In the genomic region with DNA sequence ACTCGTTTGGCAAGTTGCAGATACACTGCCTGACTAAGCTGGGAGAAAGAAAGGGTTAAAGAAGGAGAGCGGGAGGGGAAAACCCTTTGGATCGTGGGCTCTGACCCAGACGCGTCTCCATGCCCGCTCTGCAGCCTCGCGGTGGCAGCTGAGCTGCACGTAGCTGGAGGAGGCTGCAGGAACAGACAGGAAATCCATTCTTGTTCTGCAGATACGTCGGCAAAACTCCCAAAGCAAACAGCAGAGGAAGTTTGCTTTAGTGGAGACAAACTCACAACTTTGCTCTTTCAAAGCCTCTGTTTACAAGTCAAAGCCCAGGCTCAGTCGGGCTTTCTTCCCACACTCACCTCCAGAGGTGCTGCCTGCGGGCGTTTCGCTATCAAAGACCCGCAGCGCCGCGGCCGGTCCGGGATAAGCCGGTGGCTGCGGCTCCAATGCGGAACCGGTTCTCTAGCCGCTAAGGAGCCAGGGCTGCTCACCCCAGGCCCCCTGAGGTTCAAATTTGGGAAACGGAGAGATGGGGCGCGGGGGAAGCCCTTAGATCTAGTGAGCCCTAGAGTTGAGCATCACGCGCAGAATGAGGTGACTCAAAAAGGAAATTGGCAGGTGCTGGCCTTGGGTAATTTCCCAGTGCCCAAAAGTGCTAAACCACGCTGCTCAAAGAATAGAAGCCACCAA, we compare ENCODE assay signal across 8 cellular contexts.
DNase-seq lines count a peak whose midpoint lies in the region; ATAC-seq and TF ChIP-seq lines count a peak whose summit lies in the region.

No MANE protein-coding gene starts in this region.

- H3K9ac ChIP-seq in subcutaneous abdominal adipose tissue (ENCODE audit: low read length in 5 of 5) = peak overlapping the region in 3 of 5 donors; percentile 31 to 53 (median 43)

- H3K36me3 ChIP-seq in mesodermal cell (ENCODE audit: control insufficient read depth, insufficient read depth, low read length) (no peaks in the 10 kb centered on the region), subcutaneous abdominal adipose tissue (ENCODE audit: control insufficient read depth in 5 of 5, insufficient read depth in 5 of 5, low read length in 5 of 5) (no peaks in the 10 kb centered on the region)

- peaks cover 14 to 39% (median 23%) of the 10 kb centered on the region in 5 donors for H3K27me3 ChIP-seq in subcutaneous abdominal adipose tissue (ENCODE audit: control insufficient read depth in 5 of 5, insufficient read depth in 4 of 5, low read length in 5 of 5)

- H3K4me3 ChIP-seq in AG04449 (ENCODE audit: low read depth, low read length) (peak overlapping the region; percentile 51), mesodermal cell (ENCODE audit: extremely low read depth, insufficient read depth, low read length, poor library complexity, severe bottlenecking) (peak overlapping the region; percentile 30), subcutaneous abdominal adipose tissue (ENCODE audit: low read depth in 1 of 5, low read length in 5 of 5) (peak overlapping the region; percentile 45 to 65 (median 52))

- peak; percentile 73 for ATAC-seq in GM18861 (IDR thresholded peaks at IDR 0.05; ENCODE audit: unreplicated experiment)
- ATAC-seq in HG03108 (IDR thresholded peaks at IDR 0.05; ENCODE audit: unreplicated experiment) = peak; percentile 80
- peak; percentile 66 for ATAC-seq in WTC11

- H3K9me3 Mint-ChIP-seq in WTC11 = no peaks in the 10 kb centered on the region

- H3K27me3 Mint-ChIP-seq in WTC11 (ENCODE audit: low read depth) = peaks cover 21% of the 10 kb centered on the region

- 4 to 7% methylated on average over 20 to 27 of the region's 32 CpGs for WGBS in mesodermal cell (ENCODE audit: insufficient coverage in 2 of 2), 2 experiments

- POLR2A ChIA-PET in AG04449 (lab: Yijun Ruan, JAX) (no interaction called here), WTC11 (lab: Charles Lee) (no interaction called here)

- peak overlapping the region; percentile 74 for H3K4me3 Mint-ChIP-seq in WTC11

- no peak for TF ChIP-seq CTCF in AG04449 (IDR thresholded peaks at IDR 0.05; ENCODE audit: insufficient read depth, low read length, missing control alignments)
- no peak for TF ChIP-seq CTCF in WTC11 (IDR thresholded peaks at IDR 0.05)

- H3K36me3 Mint-ChIP-seq in WTC11 = no peaks in the 10 kb centered on the region

- peaks cover 6% of the 10 kb centered on the region for H3K4me1 ChIP-seq in mesodermal cell (ENCODE audit: control insufficient read depth, insufficient read depth, low read length, poor library complexity, severe bottlenecking)
- peaks cover 0 to 16% (median 12%) of the 10 kb centered on the region in 5 donors for H3K4me1 ChIP-seq in subcutaneous abdominal adipose tissue (ENCODE audit: control insufficient read depth in 5 of 5, insufficient read depth in 5 of 5, low read length in 5 of 5)

- H3K27ac Mint-ChIP-seq in WTC11 = peak overlapping the region; percentile 35; the same call in 1 of the 2 replicates

- H3K9me3 ChIP-seq in mesodermal cell (ENCODE audit: control insufficient read depth, low read length) (no peaks in the 10 kb centered on the region), subcutaneous abdominal adipose tissue (ENCODE audit: control insufficient read depth in 5 of 5, low read length in 5 of 5) (no peaks in the 10 kb centered on the region)

- DNase-seq in AG04449 (ENCODE audit: low read depth, low spot score) (no peak), WTC11 (ENCODE audit: low spot score) (peak; percentile 74), ecto neural progenitor cell (ENCODE audit: low spot score) (peak; percentile 71), NCI-H2029 treated with DMSO at 0.1 percent for 48 hours (lab: John Stamatoyannopoulos, UW) (no peak)

- no peak overlapping the region for H3K27ac ChIP-seq in mesodermal cell (ENCODE audit: low read depth, low read length, severe bottlenecking)
- H3K27ac ChIP-seq in subcutaneous abdominal adipose tissue (ENCODE audit: low read depth, low read length) = no peak overlapping the region

- peaks cover 78% of the 10 kb centered on the region for H3K4me1 Mint-ChIP-seq in WTC11

- CTCF ChIA-PET in AG04449 (lab: Yijun Ruan, JAX) = interaction anchor here (1.1 to 13.3 kb wide), 5 partner anchors 14 to 938 kb away, joined by 3 to 152 read pairs (median 8); no protein-coding TSS in a partner anchor
- CTCF ChIA-PET in WTC11 (lab: Charles Lee) = interaction anchor here (0.9 to 2.7 kb wide), 8 partner anchors 13 to 938 kb away, joined by 3 to 15 read pairs (median 6); a partner anchor contains a TSS

TF ChIP-seq in WTC11, 78 proteins besides CTCF, POLR2A, EP300 and RAD21:
- TF ChIP-seq, protein P1, sequence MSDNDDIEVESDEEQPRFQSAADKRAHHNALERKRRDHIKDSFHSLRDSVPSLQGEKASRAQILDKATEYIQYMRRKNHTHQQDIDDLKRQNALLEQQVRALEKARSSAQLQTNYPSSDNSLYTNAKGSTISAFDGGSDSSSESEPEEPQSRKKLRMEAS (CRISPR knock-in tag; IDR thresholded peaks at IDR 0.05) = 0 out of 2 replicates have a peak, but pooled peaks have one; percentile 28
- TF ChIP-seq, protein P2, sequence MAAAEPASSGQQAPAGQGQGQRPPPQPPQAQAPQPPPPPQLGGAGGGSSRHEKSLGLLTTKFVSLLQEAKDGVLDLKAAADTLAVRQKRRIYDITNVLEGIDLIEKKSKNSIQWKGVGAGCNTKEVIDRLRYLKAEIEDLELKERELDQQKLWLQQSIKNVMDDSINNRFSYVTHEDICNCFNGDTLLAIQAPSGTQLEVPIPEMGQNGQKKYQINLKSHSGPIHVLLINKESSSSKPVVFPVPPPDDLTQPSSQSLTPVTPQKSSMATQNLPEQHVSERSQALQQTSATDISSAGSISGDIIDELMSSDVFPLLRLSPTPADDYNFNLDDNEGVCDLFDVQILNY (CRISPR knock-in tag; IDR thresholded peaks at IDR 0.05) = no peak
- TF ChIP-seq KAT7 (CRISPR knock-in tag; IDR thresholded peaks at IDR 0.05; ENCODE audit: borderline replicate concordance) (no peak), MYBL2 (CRISPR knock-in tag; IDR thresholded peaks at IDR 0.05) (no peak), NR2C2 (CRISPR knock-in tag; IDR thresholded peaks at IDR 0.05) (no peak), CREB1 (CRISPR knock-in tag; IDR thresholded peaks at IDR 0.05) (no peak), ZNF671 (CRISPR knock-in tag; IDR thresholded peaks at IDR 0.05) (no peak), OVOL2 (CRISPR knock-in tag; IDR thresholded peaks at IDR 0.05; ENCODE audit: borderline replicate concordance) (no peak), ETV6 (CRISPR knock-in tag; IDR thresholded peaks at IDR 0.05) (peak; percentile 9; the same call in 1 of the 2 replicates), EMX1 (CRISPR knock-in tag; IDR thresholded peaks at IDR 0.05) (0 out of 2 replicates have a peak, but pooled peaks have one; percentile 20)
- TF ChIP-seq, protein P3, sequence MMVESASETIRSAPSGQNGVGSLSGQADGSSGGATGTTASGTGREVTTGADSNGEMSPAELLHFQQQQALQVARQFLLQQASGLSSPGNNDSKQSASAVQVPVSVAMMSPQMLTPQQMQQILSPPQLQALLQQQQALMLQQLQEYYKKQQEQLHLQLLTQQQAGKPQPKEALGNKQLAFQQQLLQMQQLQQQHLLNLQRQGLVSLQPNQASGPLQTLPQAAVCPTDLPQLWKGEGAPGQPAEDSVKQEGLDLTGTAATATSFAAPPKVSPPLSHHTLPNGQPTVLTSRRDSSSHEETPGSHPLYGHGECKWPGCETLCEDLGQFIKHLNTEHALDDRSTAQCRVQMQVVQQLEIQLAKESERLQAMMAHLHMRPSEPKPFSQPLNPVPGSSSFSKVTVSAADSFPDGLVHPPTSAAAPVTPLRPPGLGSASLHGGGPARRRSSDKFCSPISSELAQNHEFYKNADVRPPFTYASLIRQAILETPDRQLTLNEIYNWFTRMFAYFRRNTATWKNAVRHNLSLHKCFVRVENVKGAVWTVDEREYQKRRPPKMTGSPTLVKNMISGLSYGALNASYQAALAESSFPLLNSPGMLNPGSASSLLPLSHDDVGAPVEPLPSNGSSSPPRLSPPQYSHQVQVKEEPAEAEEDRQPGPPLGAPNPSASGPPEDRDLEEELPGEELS (CRISPR knock-in tag; IDR thresholded peaks at IDR 0.05) = no peak
- TF ChIP-seq, protein P4, sequence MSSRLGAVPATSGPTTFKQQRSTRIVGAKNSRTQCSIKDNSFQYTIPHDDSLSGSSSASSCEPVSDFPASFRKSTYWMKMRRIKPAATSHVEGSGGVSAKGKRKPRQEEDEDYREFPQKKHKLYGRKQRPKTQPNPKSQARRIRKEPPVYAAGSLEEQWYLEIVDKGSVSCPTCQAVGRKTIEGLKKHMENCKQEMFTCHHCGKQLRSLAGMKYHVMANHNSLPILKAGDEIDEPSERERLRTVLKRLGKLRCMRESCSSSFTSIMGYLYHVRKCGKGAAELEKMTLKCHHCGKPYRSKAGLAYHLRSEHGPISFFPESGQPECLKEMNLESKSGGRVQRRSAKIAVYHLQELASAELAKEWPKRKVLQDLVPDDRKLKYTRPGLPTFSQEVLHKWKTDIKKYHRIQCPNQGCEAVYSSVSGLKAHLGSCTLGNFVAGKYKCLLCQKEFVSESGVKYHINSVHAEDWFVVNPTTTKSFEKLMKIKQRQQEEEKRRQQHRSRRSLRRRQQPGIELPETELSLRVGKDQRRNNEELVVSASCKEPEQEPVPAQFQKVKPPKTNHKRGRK (CRISPR knock-in tag; IDR thresholded peaks at IDR 0.05; ENCODE audit: borderline replicate concordance) = no peak
- TF ChIP-seq, protein P5, sequence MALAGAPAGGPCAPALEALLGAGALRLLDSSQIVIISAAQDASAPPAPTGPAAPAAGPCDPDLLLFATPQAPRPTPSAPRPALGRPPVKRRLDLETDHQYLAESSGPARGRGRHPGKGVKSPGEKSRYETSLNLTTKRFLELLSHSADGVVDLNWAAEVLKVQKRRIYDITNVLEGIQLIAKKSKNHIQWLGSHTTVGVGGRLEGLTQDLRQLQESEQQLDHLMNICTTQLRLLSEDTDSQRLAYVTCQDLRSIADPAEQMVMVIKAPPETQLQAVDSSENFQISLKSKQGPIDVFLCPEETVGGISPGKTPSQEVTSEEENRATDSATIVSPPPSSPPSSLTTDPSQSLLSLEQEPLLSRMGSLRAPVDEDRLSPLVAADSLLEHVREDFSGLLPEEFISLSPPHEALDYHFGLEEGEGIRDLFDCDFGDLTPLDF (CRISPR knock-in tag; IDR thresholded peaks at IDR 0.05) = no peak

Comparison
In these comparisons a context has a peak if more than half of its experiments do, and no peak if none do; other contexts are left out.
1. DNase-seq: peak in WTC11 (single experiment) and ecto neural progenitor cell (single experiment); none in AG04449 (single experiment) and NCI-H2029 treated with DMSO at 0.1 percent for 48 hours (single experiment).
2. Peak in every context shown above with its lines, with median percentiles within 50 percentile points of each other: H3K4me3 ChIP-seq and ATAC-seq.